ENCODE assay signal across 16 cellular contexts in genomic region chr10:34397324-34397723, GRCh38.
DNase-seq lines count a peak whose midpoint lies in the region; ATAC-seq and TF ChIP-seq lines count a peak whose summit lies in the region.
"Had no signal": no experiment of that assay in that cellular context is flagged by ENCODE, and none has a peak within 500 bp of the region (broad histone marks: within the 10 kb centered on the region; RNA-seq: fewer than 3 reads in every experiment).

No MANE protein-coding gene starts in this region.

- H3K9me3 Mint-ChIP-seq in MCF 10A (ENCODE audit: unreplicated experiment), result no peaks in the 10 kb centered on the region
- H3K9me3 Mint-ChIP-seq in activated naive CD4-positive, alpha-beta T cell treated with anti-CD3 and anti-CD28 coated beads, Interleukin-2, amount 10 ng/mL, durations not matched to agents 7 days and 5 days, result no peaks in the 10 kb centered on the region
- H3K9me3 Mint-ChIP-seq: activated CD8-positive, alpha-beta T cell treated with anti-CD3 and anti-CD28 coated beads for 36 hours; H9 had no signal

- CTCF ChIA-PET in MCF 10A (lab: Yijun Ruan, JAX), result no interaction called here
- CTCF ChIA-PET in activated naive CD4-positive, alpha-beta T cell treated with anti-CD3 and anti-CD28 coated beads, Interleukin-2, amount 10 ng/mL, durations not matched to agents 7 days and 5 days (lab: Charles Lee), result no interaction called here

- no peak overlapping the region for H3K27ac ChIP-seq in breast epithelium
- H3K27ac ChIP-seq: neural progenitor cell, uterus had no signal

- no peaks in the 10 kb centered on the region for H3K4me1 ChIP-seq in breast epithelium
- H3K4me1 ChIP-seq: neural progenitor cell, uterus had no signal

- no peaks in the 10 kb centered on the region for H3K9me3 ChIP-seq in breast epithelium
- H3K9me3 ChIP-seq: uterus had no signal

- DNase-seq in MCF 10A (ENCODE audit: unreplicated experiment), result no peak
- DNase-seq in breast epithelium (ENCODE audit: low spot score in 2 of 2), result no peak
- DNase-seq in astrocyte of the cerebellum (ENCODE audit: low read depth), result peak; percentile 40
- peak; percentile 80 for DNase-seq in foreskin melanocyte
- DNase-seq in stromal cell of bone marrow (ENCODE audit: low read depth), result peak; percentile 54
- DNase-seq in activated naive CD4-positive, alpha-beta T cell treated with anti-CD3 and anti-CD28 coated beads, Interleukin-2, amount 10 ng/mL, durations not matched to agents 7 days and 5 days, result no peak
- DNase-seq: 8988T; activated CD8-positive, alpha-beta T cell treated with anti-CD3 and anti-CD28 coated beads for 36 hours; H9; NCI-H1105; stimulated activated naive CD4-positive, alpha-beta T cell treated with Interleukin-2 at 50 U/mL for 16 hours; uterus had no signal

- peaks cover 18% of the 10 kb centered on the region for H3K36me3 Mint-ChIP-seq in MCF 10A (ENCODE audit: insufficient read depth, unreplicated experiment)
- H3K36me3 Mint-ChIP-seq in activated naive CD4-positive, alpha-beta T cell treated with anti-CD3 and anti-CD28 coated beads, Interleukin-2, amount 10 ng/mL, durations not matched to agents 7 days and 5 days, result no peaks in the 10 kb centered on the region

- POLR2A ChIA-PET in MCF 10A (lab: Yijun Ruan, JAX), result no interaction called here

- H3K4me1 Mint-ChIP-seq in MCF 10A (ENCODE audit: insufficient read depth, unreplicated experiment), result no peaks in the 10 kb centered on the region
- no peaks in the 10 kb centered on the region for H3K4me1 Mint-ChIP-seq in activated naive CD4-positive, alpha-beta T cell treated with anti-CD3 and anti-CD28 coated beads, Interleukin-2, amount 10 ng/mL, durations not matched to agents 7 days and 5 days

- no peak overlapping the region for H3K4me3 ChIP-seq in breast epithelium
- no peak overlapping the region for H3K4me3 ChIP-seq in astrocyte of the cerebellum (ENCODE audit: low read depth, low read length)
- H3K4me3 ChIP-seq: neural progenitor cell, skin epidermis, uterus had no signal

- no peaks in the 10 kb centered on the region for H3K27me3 Mint-ChIP-seq in MCF 10A (ENCODE audit: insufficient read depth, unreplicated experiment)
- no peaks in the 10 kb centered on the region for H3K27me3 Mint-ChIP-seq in activated naive CD4-positive, alpha-beta T cell treated with anti-CD3 and anti-CD28 coated beads, Interleukin-2, amount 10 ng/mL, durations not matched to agents 7 days and 5 days
- H3K27me3 Mint-ChIP-seq: activated CD8-positive, alpha-beta T cell treated with anti-CD3 and anti-CD28 coated beads for 36 hours had no signal

- ATAC-seq in GM19023 (IDR thresholded peaks at IDR 0.05; ENCODE audit: unreplicated experiment) (no peak), GM21717 (IDR thresholded peaks at IDR 0.05; ENCODE audit: unreplicated experiment) (no peak)
- ATAC-seq: activated CD8-positive, alpha-beta T cell treated with anti-CD3 and anti-CD28 coated beads for 36 hours had no signal

- intact Hi-C loops in MCF 10A (cut with micrococcal nuclease), result no loop called here
- intact Hi-C loops in breast epithelium (cut with DNase I; ENCODE audit: low total_unique reads), result no loop called here

- H3K27ac Mint-ChIP-seq in MCF 10A (ENCODE audit: low read depth, unreplicated experiment), result peak overlapping the region; percentile 13
- no peak overlapping the region for H3K27ac Mint-ChIP-seq in activated naive CD4-positive, alpha-beta T cell treated with anti-CD3 and anti-CD28 coated beads, Interleukin-2, amount 10 ng/mL, durations not matched to agents 7 days and 5 days
- H3K27ac Mint-ChIP-seq: activated CD8-positive, alpha-beta T cell treated with anti-CD3 and anti-CD28 coated beads for 36 hours; H9; neural progenitor cell had no signal

- no peak for TF ChIP-seq POLR2A in breast epithelium (IDR thresholded peaks at IDR 0.05)

- TF ChIP-seq CTCF in MCF 10A (IDR thresholded peaks at IDR 0.05; ENCODE audit: unreplicated experiment) (no peak), breast epithelium (IDR thresholded peaks at IDR 0.05) (no peak), astrocyte of the cerebellum (IDR thresholded peaks at IDR 0.05; ENCODE audit: low read depth, low read length, missing control alignments) (no peak)

- no peaks in the 10 kb centered on the region for H3K36me3 ChIP-seq in breast epithelium
- H3K36me3 ChIP-seq: neural progenitor cell, uterus had no signal

- H3K4me3 Mint-ChIP-seq in MCF 10A (ENCODE audit: unreplicated experiment), result no peak overlapping the region
- no peak overlapping the region for H3K4me3 Mint-ChIP-seq in activated naive CD4-positive, alpha-beta T cell treated with anti-CD3 and anti-CD28 coated beads, Interleukin-2, amount 10 ng/mL, durations not matched to agents 7 days and 5 days
- H3K4me3 Mint-ChIP-seq: activated CD8-positive, alpha-beta T cell treated with anti-CD3 and anti-CD28 coated beads for 36 hours; H9; neural progenitor cell had no signal

- H3K27me3 ChIP-seq in breast epithelium, result no peaks in the 10 kb centered on the region
- H3K27me3 ChIP-seq: neural progenitor cell, uterus had no signal

- BruUV-seq in MCF 10A (replicated peaks; lab: Mats Ljungman, UMichigan), result no TSS peak

- in situ Hi-C loops in astrocyte of the cerebellum (cut with HindIII; ENCODE audit: low sequenced_read_pairs), result loop anchor here (5.0 kb wide), 1 partner anchor 35 kb away; no protein-coding TSS in a partner anchor

Comparison
In these comparisons a context has a peak if more than half of its experiments do, and no peak if none do; other contexts are left out.
1. DNase-seq: peak in astrocyte of the cerebellum (single experiment), foreskin melanocyte (single experiment) and stromal cell of bone marrow (single experiment); none in MCF 10A (single experiment), breast epithelium (0 of 2) and activated naive CD4-positive, alpha-beta T cell treated with anti-CD3 and anti-CD28 coated beads, Interleukin-2, amount 10 ng/mL, durations not matched to agents 7 days and 5 days (single experiment).